ENCODE assay signal across 20 cellular contexts in the genomic region with DNA sequence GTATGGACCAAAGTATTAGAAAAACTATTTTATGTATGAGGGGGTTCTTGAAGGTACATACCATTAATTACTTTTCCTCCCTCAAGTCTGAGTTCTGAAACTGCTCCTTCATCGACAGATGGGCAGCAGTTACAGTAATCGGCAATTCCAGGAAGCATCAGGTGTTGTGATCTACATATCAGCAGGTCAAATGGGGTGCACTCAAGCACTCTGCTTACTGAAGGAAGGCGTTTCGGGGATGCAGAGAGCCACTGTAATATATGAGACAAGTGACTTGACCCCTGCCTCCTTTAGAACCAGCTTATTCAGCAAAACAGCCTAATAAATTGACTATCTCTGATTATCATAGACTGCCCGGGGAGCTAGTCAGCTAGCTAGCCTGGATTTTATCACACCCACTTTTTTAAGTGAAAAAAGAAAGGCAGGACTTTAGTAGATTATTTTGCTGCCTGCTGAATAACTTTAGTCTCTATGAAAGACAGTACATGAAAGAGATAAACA. TPM values are rescaled to one million over a fixed set of nuclear protein-coding genes. Genes with fewer than 3 reads are reported as not detected.
DNase-seq lines count a peak whose midpoint lies in the region; ATAC-seq and TF ChIP-seq lines count a peak whose summit lies in the region.
"Had no signal": no experiment of that assay in that cellular context is flagged by ENCODE, and none has a peak within 500 bp of the region (broad histone marks: within the 10 kb centered on the region; RNA-seq: fewer than 3 reads in every experiment).

No MANE protein-coding gene starts in this region.

- TF ChIP-seq CTCF in CD4-positive, alpha-beta T cell (IDR thresholded peaks at IDR 0.05): no peak

- H4K91ac ChIP-seq in mesenchymal stem cell (ENCODE audit: low read length): no peak overlapping the region

- H4K8ac ChIP-seq in mesenchymal stem cell (ENCODE audit: low read length): no peak overlapping the region

- peak overlapping the region; percentile 63 for H3K4me3 Mint-ChIP-seq in CD4-positive, alpha-beta T cell
- no peak overlapping the region for H3K4me3 Mint-ChIP-seq in T-helper 17 cell

- no peak overlapping the region for H3K27ac ChIP-seq in CD4-positive, alpha-beta T cell (ENCODE audit: low read depth, low read length)
- H3K27ac ChIP-seq in mesenchymal stem cell (ENCODE audit: low read length, poor library complexity, severe bottlenecking): no peak overlapping the region
- H3K27ac ChIP-seq: BLaER1 treated with 17β-estradiol and CSF1 and Interleukin-3, amounts not matched to agents 10 nM and 100 nM had no signal

- CTCF ChIA-PET in CD4-positive, alpha-beta T cell (lab: Charles Lee): no interaction called here

- H3K14ac ChIP-seq in mesenchymal stem cell (ENCODE audit: low read length in 2 of 2): no peak overlapping the region

- H3K79me1 ChIP-seq in mesenchymal stem cell (replicated peaks; ENCODE audit: low read length, poor library complexity, severe bottlenecking): peaks cover 2% of the 10 kb centered on the region

- no peak for ATAC-seq in CD4-positive, alpha-beta T cell (ENCODE audit: poor library complexity)
- no peak for ATAC-seq in T-helper 17 cell
- no peak for ATAC-seq in HG03159 (IDR thresholded peaks at IDR 0.05; ENCODE audit: unreplicated experiment)
- ATAC-seq: heart right ventricle had no signal

- no peak overlapping the region for H2BK12ac ChIP-seq in mesenchymal stem cell (ENCODE audit: low read length in 2 of 2)

- no peak overlapping the region for H3K4me3 ChIP-seq in mesenchymal stem cell (ENCODE audit: insufficient read depth in 1 of 2, low read depth in 1 of 2, low read length in 2 of 2)
- H3K4me3 ChIP-seq: BLaER1 treated with 17β-estradiol and CSF1 and Interleukin-3, amounts not matched to agents 10 nM and 100 nM; heart right ventricle; thoracic aorta had no signal

- H3K27me3 Mint-ChIP-seq in CD4-positive, alpha-beta T cell: no peaks in the 10 kb centered on the region
- no peaks in the 10 kb centered on the region for H3K27me3 Mint-ChIP-seq in T-helper 17 cell
- H3K27me3 Mint-ChIP-seq: naive B cell had no signal

- peaks cover 96% of the 10 kb centered on the region for H3K36me3 Mint-ChIP-seq in CD4-positive, alpha-beta T cell (ENCODE audit: low read depth)
- H3K36me3 Mint-ChIP-seq in T-helper 17 cell (ENCODE audit: low read depth): peaks cover 15% of the 10 kb centered on the region

- H3K23ac ChIP-seq in mesenchymal stem cell (ENCODE audit: low read length in 2 of 2): no peak overlapping the region

- peaks cover 75% of the 10 kb centered on the region for H3K4me1 Mint-ChIP-seq in CD4-positive, alpha-beta T cell (ENCODE audit: low read depth)
- peaks cover 32% of the 10 kb centered on the region for H3K4me1 Mint-ChIP-seq in T-helper 17 cell

- POLR2A ChIA-PET in CD4-positive, alpha-beta T cell (lab: Charles Lee): no interaction called here

- WGBS in mesenchymal stem cell: 84% methylated on average over 4 of the region's 5 CpGs

- H2AK5ac ChIP-seq in mesenchymal stem cell (ENCODE audit: low read length, severe bottlenecking): no peak overlapping the region

- H2BK15ac ChIP-seq in mesenchymal stem cell (ENCODE audit: low read depth, poor library complexity, severe bottlenecking): no peak overlapping the region

- no peak overlapping the region for H2AFZ ChIP-seq in mesenchymal stem cell (ENCODE audit: low read depth, low read length)

- H2BK5ac ChIP-seq in mesenchymal stem cell (ENCODE audit: low read depth, low read length, poor library complexity, severe bottlenecking): no peak overlapping the region

- H3K18ac ChIP-seq in mesenchymal stem cell (ENCODE audit: low read depth in 1 of 2, low read length in 2 of 2): no peak overlapping the region

- no peaks in the 10 kb centered on the region for H3K9me3 Mint-ChIP-seq in CD4-positive, alpha-beta T cell
- H3K9me3 Mint-ChIP-seq: naive B cell had no signal

- DNase-seq in NCI-H82 (lab: John Stamatoyannopoulos, UW) (peak; percentile 24), NCI-H82 treated with DMSO at 0.1 percent for 48 hours (lab: John Stamatoyannopoulos, UW; ENCODE audit: unreplicated experiment) (no peak), T-helper 17 cell (no peak), mesenchymal stem cell (no peak), D341Med (ENCODE audit: low spot score) (no peak), HT-29 (ENCODE audit: low spot score) (no peak)
- no peak for DNase-seq in CD4-positive, alpha-beta T cell
- DNase-seq: 8988T; activated CD4-positive, alpha-beta T cell treated with anti-CD3 and anti-CD28 coated beads, Interleukin-2, amount 50 U/mL, for 1 hour; activated effector memory CD4-positive, alpha-beta T cell treated with anti-CD3 and anti-CD28 coated beads, Interleukin-2, amount 50 U/mL, for 16 hours; DMS79 treated with DMSO at 0.1 percent for 48 hours; heart right ventricle; mammary epithelial cell; naive B cell; NCI-H774; small intestine had no signal

- no peak overlapping the region for H3K27ac Mint-ChIP-seq in CD4-positive, alpha-beta T cell
- peak overlapping the region; percentile 65 for H3K27ac Mint-ChIP-seq in T-helper 17 cell

- no peak overlapping the region for H3K4ac ChIP-seq in mesenchymal stem cell (ENCODE audit: low read depth in 1 of 2, low read length in 2 of 2)

- H3K9me3 ChIP-seq in CD4-positive, alpha-beta T cell (ENCODE audit: control insufficient read depth, low read length): no peaks in the 10 kb centered on the region
- H3K9me3 ChIP-seq in T-helper 17 cell (ENCODE audit: control insufficient read depth, low read length, poor library complexity, severe bottlenecking) (no peaks in the 10 kb centered on the region), mesenchymal stem cell (ENCODE audit: control insufficient read depth, low read length) (no peaks in the 10 kb centered on the region)
- H3K9me3 ChIP-seq: ascending aorta; BLaER1 treated with 17β-estradiol and CSF1 and Interleukin-3, amounts not matched to agents 10 nM and 100 nM; heart right ventricle; thoracic aorta had no signal

- H3K4me2 ChIP-seq in mesenchymal stem cell (ENCODE audit: low read length, poor library complexity, severe bottlenecking): no peak overlapping the region

- H3K36me3 ChIP-seq in mesenchymal stem cell (ENCODE audit: control insufficient read depth in 1 of 2, insufficient read depth in 2 of 2, low read depth in 1 of 2, low read length in 2 of 2): peaks cover 4 to 77% of the 10 kb centered on the region in 2 experiments

- H3K4me1 ChIP-seq in mesenchymal stem cell (ENCODE audit: control insufficient read depth, insufficient read depth, low read depth, low read length): no peaks in the 10 kb centered on the region

- no peak overlapping the region for H2BK120ac ChIP-seq in mesenchymal stem cell (ENCODE audit: low read depth, low read length)

- intact Hi-C loops in CD4-positive, alpha-beta T cell (cut with DNase I, micrococcal nuclease): loop anchor here (5.0 to 10.0 kb wide), 3 partner anchors 293 to 614 kb away; a partner anchor contains a TSS

- H3K27me3 ChIP-seq in CD4-positive, alpha-beta T cell (ENCODE audit: control insufficient read depth, insufficient read depth, low read length): no peaks in the 10 kb centered on the region
- H3K27me3 ChIP-seq in mesenchymal stem cell (ENCODE audit: control insufficient read depth in 1 of 2, insufficient read depth in 1 of 2, low read length in 2 of 2): no peaks in the 10 kb centered on the region
- H3K27me3 ChIP-seq: ascending aorta; BLaER1 treated with 17β-estradiol and CSF1 and Interleukin-3, amounts not matched to agents 10 nM and 100 nM; heart right ventricle had no signal

- peak overlapping the region; percentile 39 for H3K9ac ChIP-seq in mesenchymal stem cell (ENCODE audit: low read length)

RNA-seq across cellular contexts. Expression of a gene that starts 4.2 kb away (rescaled TPM):
- total RNA-seq in CD4-positive, alpha-beta T cell: 10 to 100 TPM; 40.2 to 48.1 TPM
- total RNA-seq in T-helper 17 cell: 10 to 100 TPM; 33.7 to 50.4 TPM
- 27.4 TPM for polyA plus RNA-seq in mesenchymal stem cell (2013, experiment 1 of 2)
- polyA plus RNA-seq in mesenchymal stem cell (2013, experiment 2 of 2): 26.1 TPM
- total RNA-seq in HT-29 (2014; rRNA removed; shearing (Covaris generic)): 3.3 and 6.8 TPM in 2 replicates
